9 cellular contexts compared by ENCODE assay signal in genomic region chr20:25055711-25056492, GRCh38. TPM values are rescaled to one million over a fixed set of nuclear protein-coding genes. Genes with fewer than 3 reads are reported as not detected.
DNase-seq lines count a peak whose midpoint lies in the region; ATAC-seq and TF ChIP-seq lines count a peak whose summit lies in the region.
"Had no signal": no experiment of that assay in that cellular context is flagged by ENCODE, and none has a peak within 500 bp of the region (broad histone marks: within the 10 kb centered on the region; RNA-seq: fewer than 3 reads in every experiment).

No MANE protein-coding gene starts in this region.

- H3K27me3 ChIP-seq in sigmoid colon (no peaks in the 10 kb centered on the region), MG63 (no peaks in the 10 kb centered on the region; the same call in 1 of the 2 replicates)

- 46 to 75% methylated on average over 8 of the region's 8 CpGs for WGBS in sigmoid colon, 2 donors

- H3K9me3 ChIP-seq in T-helper 17 cell (ENCODE audit: control insufficient read depth, low read length, poor library complexity, severe bottlenecking) (no peaks in the 10 kb centered on the region), sigmoid colon (no peaks in the 10 kb centered on the region), MG63 (no peaks in the 10 kb centered on the region)

- TF ChIP-seq POLR2A in sigmoid colon (IDR thresholded peaks at IDR 0.05) = no peak

- no peak for TF ChIP-seq EP300 in sigmoid colon (IDR thresholded peaks at IDR 0.05)

- H3K4me3 Mint-ChIP-seq in T-helper 17 cell = peak overlapping the region; percentile 90

- no peak for TF ChIP-seq CTCF in fibroblast of mammary gland (conservative IDR thresholded peaks at IDR 0.05; ENCODE audit: control insufficient read depth, insufficient read depth, low read depth, low read length)
- TF ChIP-seq CTCF in sigmoid colon (IDR thresholded peaks at IDR 0.05) = no peak

- peaks cover 50% of the 10 kb centered on the region for H3K4me1 Mint-ChIP-seq in T-helper 17 cell

- H3K36me3 Mint-ChIP-seq in T-helper 17 cell (ENCODE audit: low read depth) = peaks cover 2% of the 10 kb centered on the region

- ATAC-seq in T-helper 17 cell (no peak), GM18858 (IDR thresholded peaks at IDR 0.05; ENCODE audit: unreplicated experiment) (no peak)

- H3K36me3 ChIP-seq in sigmoid colon = no peaks in the 10 kb centered on the region
- no peaks in the 10 kb centered on the region for H3K36me3 ChIP-seq in MG63

- H3K27me3 Mint-ChIP-seq in T-helper 17 cell = no peaks in the 10 kb centered on the region

- intact Hi-C loops in sigmoid colon (cut with DNase I) = loop anchor here (2.0 to 10.0 kb wide), 3 partner anchors 15 to 1701 kb away; partner anchors contain the start of genes NXT1 and PYGB

- H3K27ac Mint-ChIP-seq in T-helper 17 cell = peak overlapping the region; percentile 93

- DNase-seq in EL (peak; percentile 14), T-helper 17 cell (no peak), fibroblast of mammary gland (ENCODE audit: low read depth) (peak; percentile 33), sigmoid colon (peak; percentile 63), MG63 (no peak), amygdala (lab: John Stamatoyannopoulos, UW) (no peak), COLO668 (lab: John Stamatoyannopoulos, UW; ENCODE audit: unreplicated experiment) (no peak)
- DNase-seq: effector CD8-positive, alpha-beta T cell had no signal

- H3K4me1 ChIP-seq in sigmoid colon = peaks cover 2 to 78% (median 74%) of the 10 kb centered on the region in 4 donors

- H3K4me3 ChIP-seq in fibroblast of mammary gland (ENCODE audit: control insufficient read depth, low read depth, low read length) (no peak overlapping the region), sigmoid colon (peak overlapping the region; percentile 75 to 88 (median 80)), MG63 (no peak overlapping the region)

- peak overlapping the region; percentile 93 to 97 (median 94) for H3K27ac ChIP-seq in sigmoid colon

RNA-seq across cellular contexts. Expression of gene ACSS1, which starts 2.0 kb away (rescaled TPM):
- total RNA-seq in T-helper 17 cell (10 to 100 TPM; 33.1 to 34.0 TPM), sigmoid colon (10 to 100 TPM; 27.1 to 41.0 (median 30.5) TPM)
- polyA plus RNA-seq in sigmoid colon = 10 to 100 TPM; 20.1 to 24.7 (median 21.0) TPM
- 0.10 TPM in 1 of 2 replicates, not detected in the other for total RNA-seq in MG63 (2014; rRNA removed; shearing (Covaris generic); ENCODE audit: low replicate concordance)

RNA-seq across cellular contexts. Expression of gene VSX1, which starts 26.0 kb away (rescaled TPM):
- not detected for total RNA-seq in T-helper 17 cell
- total RNA-seq in sigmoid colon = not detected
- polyA plus RNA-seq in sigmoid colon = under 1 TPM in 1 of 3 donors, not detected in 2; 0.03 TPM
- not detected in 2 replicates for total RNA-seq in MG63 (2014; rRNA removed; shearing (Covaris generic); ENCODE audit: low replicate concordance)

Comparison
In these comparisons a context has a peak if more than half of its experiments do, and no peak if none do; other contexts are left out.
1. DNase-seq: peak in EL (single experiment), fibroblast of mammary gland (single experiment) and sigmoid colon (single experiment); none in T-helper 17 cell (0 of 3), MG63 (single experiment), amygdala (0 of 56) and COLO668 (single experiment).
2. H3K4me3 ChIP-seq: peak in sigmoid colon (4 of 4); none in fibroblast of mammary gland (single experiment) and MG63 (single experiment).
3. RNA of gene ACSS1, which starts 2.0 kb away (total RNA-seq): 33.1 to 34.0 TPM in T-helper 17 cell and 27.1 to 41.0 TPM in sigmoid colon; 0.10 TPM in MG63; every median in the first group is over 10 times any median in the second.